1 cellular context compared by ENCODE assay signal in the genomic region with DNA sequence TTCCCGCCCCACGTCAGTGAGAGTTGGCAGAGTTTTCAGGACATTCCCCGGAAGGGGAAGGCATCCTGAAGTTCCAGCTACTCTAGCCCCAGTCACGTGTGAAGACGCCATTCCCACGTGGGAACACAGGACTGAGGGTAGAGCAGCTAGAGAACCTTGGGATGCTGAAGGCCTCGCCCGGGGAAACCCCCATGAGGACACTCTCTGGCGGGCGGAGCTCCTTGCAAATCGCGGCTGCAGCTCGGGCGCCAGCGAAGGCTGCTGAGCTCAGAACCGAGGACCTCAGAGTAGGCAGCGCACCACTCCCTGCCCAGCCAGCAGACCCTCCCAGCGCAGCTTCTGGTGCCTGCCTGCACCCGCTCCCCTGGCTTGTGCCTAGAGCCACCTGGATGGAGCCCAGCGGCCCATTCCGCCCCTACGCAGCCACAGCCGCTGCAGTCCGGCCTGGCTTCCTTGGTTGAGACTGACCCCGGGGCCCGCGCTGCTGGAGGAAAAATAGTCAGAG.
TF ChIP-seq lines count a peak whose summit lies in the region.

No MANE protein-coding gene starts in this region.

TF ChIP-seq in GM23338, 12 proteins besides CTCF, POLR2A, EP300 and RAD21 (continued from another document):
- TF ChIP-seq STAT1 (IDR thresholded peaks at IDR 0.05; ENCODE audit: unreplicated experiment) (no peak), POLR2AphosphoS5 (IDR thresholded peaks at IDR 0.05; ENCODE audit: low read depth) (no peak), NANOG (IDR thresholded peaks at IDR 0.05; ENCODE audit: borderline replicate concordance) (no peak), ZNF114 (CRISPR knock-in tag; IDR thresholded peaks at IDR 0.05) (no peak), CREB1 (CRISPR knock-in tag; IDR thresholded peaks at IDR 0.05; ENCODE audit: low read depth) (no peak), JUNB (IDR thresholded peaks at IDR 0.05; ENCODE audit: unreplicated experiment) (no peak), ZNF331 (CRISPR knock-in tag; IDR thresholded peaks at IDR 0.05; ENCODE audit: low read depth) (no peak), EZH2phosphoT487 (IDR thresholded peaks at IDR 0.05; ENCODE audit: unreplicated experiment) (no peak)
- TF ChIP-seq, protein P1, sequence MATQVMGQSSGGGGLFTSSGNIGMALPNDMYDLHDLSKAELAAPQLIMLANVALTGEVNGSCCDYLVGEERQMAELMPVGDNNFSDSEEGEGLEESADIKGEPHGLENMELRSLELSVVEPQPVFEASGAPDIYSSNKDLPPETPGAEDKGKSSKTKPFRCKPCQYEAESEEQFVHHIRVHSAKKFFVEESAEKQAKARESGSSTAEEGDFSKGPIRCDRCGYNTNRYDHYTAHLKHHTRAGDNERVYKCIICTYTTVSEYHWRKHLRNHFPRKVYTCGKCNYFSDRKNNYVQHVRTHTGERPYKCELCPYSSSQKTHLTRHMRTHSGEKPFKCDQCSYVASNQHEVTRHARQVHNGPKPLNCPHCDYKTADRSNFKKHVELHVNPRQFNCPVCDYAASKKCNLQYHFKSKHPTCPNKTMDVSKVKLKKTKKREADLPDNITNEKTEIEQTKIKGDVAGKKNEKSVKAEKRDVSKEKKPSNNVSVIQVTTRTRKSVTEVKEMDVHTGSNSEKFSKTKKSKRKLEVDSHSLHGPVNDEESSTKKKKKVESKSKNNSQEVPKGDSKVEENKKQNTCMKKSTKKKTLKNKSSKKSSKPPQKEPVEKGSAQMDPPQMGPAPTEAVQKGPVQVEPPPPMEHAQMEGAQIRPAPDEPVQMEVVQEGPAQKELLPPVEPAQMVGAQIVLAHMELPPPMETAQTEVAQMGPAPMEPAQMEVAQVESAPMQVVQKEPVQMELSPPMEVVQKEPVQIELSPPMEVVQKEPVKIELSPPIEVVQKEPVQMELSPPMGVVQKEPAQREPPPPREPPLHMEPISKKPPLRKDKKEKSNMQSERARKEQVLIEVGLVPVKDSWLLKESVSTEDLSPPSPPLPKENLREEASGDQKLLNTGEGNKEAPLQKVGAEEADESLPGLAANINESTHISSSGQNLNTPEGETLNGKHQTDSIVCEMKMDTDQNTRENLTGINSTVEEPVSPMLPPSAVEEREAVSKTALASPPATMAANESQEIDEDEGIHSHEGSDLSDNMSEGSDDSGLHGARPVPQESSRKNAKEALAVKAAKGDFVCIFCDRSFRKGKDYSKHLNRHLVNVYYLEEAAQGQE (IDR thresholded peaks at IDR 0.05; ENCODE audit: unreplicated experiment), result no peak
